Comparison of ENCODE assay signal across 9 cellular contexts in the genomic region with DNA sequence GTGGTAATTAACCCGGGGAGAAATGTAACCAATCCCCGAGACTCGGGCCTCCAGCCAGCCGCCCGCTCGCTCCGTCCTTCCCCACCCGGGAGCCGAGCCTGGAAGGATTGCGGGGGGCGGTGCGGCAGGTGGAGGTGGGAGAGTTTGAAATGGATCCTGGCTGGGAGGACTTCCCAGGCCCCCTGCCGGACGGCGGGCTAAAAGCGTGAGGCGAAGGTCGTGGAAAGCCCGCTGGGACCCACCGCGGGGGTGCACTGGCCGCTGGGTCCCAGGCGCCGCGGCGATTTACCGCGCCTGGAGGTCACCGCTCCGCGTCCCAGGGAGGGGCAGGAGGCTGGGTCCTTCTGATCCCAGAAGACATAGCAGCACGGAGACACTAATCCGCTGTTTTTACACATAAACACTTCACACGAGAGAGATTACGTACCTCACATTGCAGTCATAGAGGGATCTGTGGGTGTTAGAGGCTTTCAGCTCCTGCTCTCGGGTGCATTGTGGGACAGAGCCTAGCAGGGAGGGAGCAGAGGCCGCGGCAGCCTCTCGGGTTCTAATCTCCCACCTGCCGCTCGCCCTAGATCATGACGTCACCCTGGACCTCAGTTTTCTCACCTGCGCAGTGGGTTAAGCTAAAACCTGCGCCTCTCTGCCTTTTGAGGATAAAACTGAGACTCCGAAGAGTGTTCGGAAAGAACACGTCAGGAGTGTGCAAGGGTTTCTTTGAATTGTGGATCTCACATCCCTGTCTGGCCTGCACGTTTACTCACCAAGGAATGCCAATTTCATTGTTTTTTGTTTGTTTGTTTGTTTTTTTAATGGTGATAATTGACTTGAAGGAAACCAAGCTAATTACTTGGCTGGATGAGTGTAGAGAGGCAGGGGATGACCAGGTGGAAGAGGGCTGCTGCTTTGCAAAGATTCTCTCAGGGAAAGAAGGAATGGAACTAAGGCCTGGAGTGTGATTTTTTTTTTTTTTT. TPM values are rescaled to one million over a fixed set of nuclear protein-coding genes. Genes with fewer than 3 reads are reported as not detected.
A peak's percentile ranks its signal among the peaks of the same experiment; 100 is the strongest.
DNase-seq lines count a peak whose midpoint lies in the region; ATAC-seq, FAIRE-seq and TF ChIP-seq lines count a peak whose summit lies in the region.
"Had no signal": no experiment of that assay in that cellular context is flagged by ENCODE, and none has a peak within 500 bp of the region (broad histone marks: within the 10 kb centered on the region; RNA-seq: fewer than 3 reads in every experiment).

No MANE protein-coding gene starts in this region.

- no peak overlapping the region for H3K27ac ChIP-seq in iPS-20b (ENCODE audit: low read length)
- H3K27ac ChIP-seq in small intestine (ENCODE audit: low read depth in 1 of 2, low read length in 1 of 2), result peak overlapping the region; percentile 96 to 98

- H3K9ac ChIP-seq in iPS-20b (ENCODE audit: low read depth, low read length), result peak overlapping the region; percentile 77

- in situ Hi-C loops in astrocyte of the cerebellum (cut with HindIII; ENCODE audit: low sequenced_read_pairs), result no loop called here

- peak; percentile 42 for ATAC-seq in GM21390 (IDR thresholded peaks at IDR 0.05; ENCODE audit: unreplicated experiment)

- H3K4me3 ChIP-seq in astrocyte of the cerebellum (ENCODE audit: low read depth, low read length), result peak overlapping the region; percentile 50
- peak overlapping the region; percentile 87 for H3K4me3 ChIP-seq in iPS-20b (ENCODE audit: low read length)
- peak overlapping the region; percentile 49 to 62 for H3K4me3 ChIP-seq in small intestine (ENCODE audit: low read depth in 1 of 2, low read length in 2 of 2)

- H3K27me3 ChIP-seq in iPS-20b (ENCODE audit: insufficient read depth, low read length) (peaks cover 25% of the 10 kb centered on the region; the same call in 1 of the 2 replicates), small intestine (ENCODE audit: control insufficient read depth in 2 of 2, insufficient read depth in 2 of 2, low read length in 2 of 2) (peaks cover 0 to 2% of the 10 kb centered on the region in 2 donors)

- TF ChIP-seq CTCF in astrocyte of the cerebellum (IDR thresholded peaks at IDR 0.05; ENCODE audit: low read depth, low read length, missing control alignments), result peak; percentile 43

- H3K4me1 ChIP-seq in iPS-20b (ENCODE audit: insufficient read depth, low read length), result no peaks in the 10 kb centered on the region
- H3K4me1 ChIP-seq in small intestine (ENCODE audit: control insufficient read depth in 2 of 2, insufficient read depth in 1 of 2, low read depth in 1 of 2, low read length in 1 of 2), result peaks cover 0 to 3% of the 10 kb centered on the region in 2 donors

- peak; percentile 60 for DNase-seq in DMS79 treated with DMSO at 0.1 percent for 48 hours (lab: John Stamatoyannopoulos, UW)
- DNase-seq in HuH-7 (ENCODE audit: low spot score), result peak; percentile 46
- DNase-seq in SKM-1 (lab: John Stamatoyannopoulos, UW; ENCODE audit: unreplicated experiment), result peak; percentile 47
- DNase-seq in astrocyte of the cerebellum (ENCODE audit: low read depth), result no peak
- DNase-seq in small intestine, result peak; percentile 67
- DNase-seq in glomerular visceral epithelial cell (ENCODE audit: extremely low spot score), result no peak

- 2 to 8% (median 4%) methylated on average over 43 to 48 of the region's 48 CpGs for WGBS in small intestine, 3 donors

- H3K9me3 ChIP-seq in iPS-20b (ENCODE audit: insufficient read depth, low read depth, low read length) (no peaks in the 10 kb centered on the region), small intestine (ENCODE audit: control insufficient read depth, low read depth) (no peaks in the 10 kb centered on the region)

- no peak for FAIRE-seq in small intestine (lab: Jason Lieb, UNC)
- FAIRE-seq: colon had no signal

- H3K36me3 ChIP-seq in iPS-20b (ENCODE audit: insufficient read depth, low read depth, low read length), result no peaks in the 10 kb centered on the region
- H3K36me3 ChIP-seq in small intestine (ENCODE audit: control insufficient read depth in 2 of 2, insufficient read depth in 2 of 2, low read length in 2 of 2), result no peaks in the 10 kb centered on the region

RNA-seq across cellular contexts. Expression of a gene that starts 17.1 kb away (rescaled TPM):
- 10 to 100 TPM in 2 of 3 donors, 1 to 10 TPM in 1; 6.3 to 58.5 (median 11.6) TPM for polyA plus RNA-seq in small intestine

RNA-seq across cellular contexts. Expression of a gene that starts 19.3 kb away (rescaled TPM):
- polyA plus RNA-seq in small intestine, result under 1 TPM in 2 of 3 donors, not detected in 1; under 0.01 to 0.01 TPM

RNA-seq across cellular contexts. Expression of a gene that starts 44.4 kb away (rescaled TPM):
- under 1 TPM in 1 of 3 donors, not detected in 2; 0.15 TPM for polyA plus RNA-seq in small intestine

RNA-seq across cellular contexts. Expression of a gene that starts 59.1 kb away (rescaled TPM):
- polyA plus RNA-seq in small intestine, result under 1 TPM in 1 of 3 donors, not detected in 2; 0.01 TPM

Comparison
In these comparisons a context has a peak if more than half of its experiments do, and no peak if none do; other contexts are left out.
1. DNase-seq: peak in DMS79 treated with DMSO at 0.1 percent for 48 hours (single experiment), HuH-7 (single experiment), SKM-1 (single experiment) and small intestine (single experiment); none in astrocyte of the cerebellum (single experiment) and glomerular visceral epithelial cell (single experiment).
2. Peak in every context shown above with its lines, with median percentiles within 50 percentile points of each other: H3K4me3 ChIP-seq.